ENCODE assay signal across 8 cellular contexts in the genomic region with DNA sequence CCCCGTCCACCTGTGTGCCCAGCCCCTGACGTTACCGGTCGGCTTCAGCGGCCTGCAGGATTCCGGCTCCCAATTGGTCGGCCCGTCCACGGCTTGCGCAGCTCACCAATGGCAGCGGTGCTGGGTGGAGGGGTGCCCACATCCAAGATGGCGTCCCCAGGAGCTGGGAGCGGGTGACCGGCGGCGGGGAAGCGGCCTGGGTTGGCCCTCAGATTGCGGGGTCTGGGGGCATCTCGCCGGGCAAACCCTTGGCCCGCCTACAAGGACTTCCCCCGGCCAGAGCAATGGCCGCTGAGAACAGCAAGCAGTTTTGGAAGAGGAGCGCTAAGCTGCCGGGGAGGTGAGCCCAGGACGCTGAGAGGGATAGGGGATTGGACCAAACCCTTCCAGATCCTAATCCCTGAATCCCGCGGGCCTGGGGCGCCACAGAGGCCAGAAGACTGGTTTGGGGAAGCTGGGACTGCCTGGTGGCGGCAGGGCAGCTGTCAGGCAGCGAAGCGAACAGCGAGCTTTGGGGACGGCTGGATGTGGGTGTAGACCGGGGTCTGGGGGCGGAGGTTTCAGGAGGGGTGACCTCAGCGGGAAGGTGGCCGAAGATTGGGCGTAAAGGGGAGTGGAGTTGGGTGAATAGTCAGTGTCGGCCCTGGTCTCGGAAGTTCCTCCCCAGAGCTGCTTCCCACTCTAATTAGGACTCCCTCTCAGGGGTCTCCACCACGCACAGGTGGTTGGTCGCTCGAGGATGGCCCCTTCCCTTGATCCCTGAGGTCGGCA. TPM values are rescaled to one million over a fixed set of nuclear protein-coding genes. Genes with fewer than 3 reads are reported as not detected.
A peak's percentile ranks its signal among the peaks of the same experiment; 100 is the strongest.
DNase-seq lines count a peak whose midpoint lies in the region; ATAC-seq and TF ChIP-seq lines count a peak whose summit lies in the region.

TSS of gene TBC1D22B (plus strand) at position 139 of the 771 bp plus-strand sequence. CDS start at position 285, 146 bp downstream.
TSS of gene TMEM217 (minus strand) at position 511 of the 771 bp plus-strand sequence. CDS start 39,114 bp downstream, outside the sequence.

- DNase-seq in DMS153 (lab: John Stamatoyannopoulos, UW) = peak; percentile 79
- DNase-seq in OCI-M2 (lab: John Stamatoyannopoulos, UW; ENCODE audit: unreplicated experiment) = peak; percentile 81
- DNase-seq in activated T-cell treated with anti-CD3 and anti-CD28 coated beads, Interleukin-2, amount 50 U/mL, for 1 hour = peak; percentile 94
- DNase-seq in epithelial cell of prostate (ENCODE audit: low read depth, low spot score) = peak; percentile 90
- DNase-seq in mucosa of gallbladder (ENCODE audit: low spot score) = peak; percentile 95
- peak; percentile 94 for DNase-seq in stimulated activated CD8-positive, alpha-beta memory T cell treated with anti-CD3 and anti-CD28 coated beads, Interleukin-4, amount 100 ng/mL, for 24 hours (ENCODE audit: low read depth)

- TF ChIP-seq EP300 in Ishikawa (IDR thresholded peaks at IDR 0.05; ENCODE audit: borderline replicate concordance) = no peak

- ATAC-seq in GM21619 (IDR thresholded peaks at IDR 0.05; ENCODE audit: unreplicated experiment) = peak; percentile 95

- no peak for TF ChIP-seq RAD21 in Ishikawa (IDR thresholded peaks at IDR 0.05; ENCODE audit: low read depth)

- peak within 1 kb of the TSS; percentile 73 for H3K27ac ChIP-seq in epithelial cell of prostate

TF ChIP-seq in Ishikawa, 13 proteins besides CTCF, POLR2A, EP300 and RAD21:
- TF ChIP-seq EGR1 (IDR thresholded peaks at IDR 0.05) (peak; percentile 20; the same call in 1 of the 2 replicates), TAF1 (IDR thresholded peaks at IDR 0.05; ENCODE audit: low read depth) (peak; percentile 94), TEAD4 (IDR thresholded peaks at IDR 0.05) (no peak), YY1 (IDR thresholded peaks at IDR 0.05; ENCODE audit: low read depth) (peak; percentile 99), CEBPB (IDR thresholded peaks at IDR 0.05) (no peak), CREB1 (IDR thresholded peaks at IDR 0.05; ENCODE audit: low read depth) (peak; percentile 92), ZBTB7A (IDR thresholded peaks at IDR 0.05; ENCODE audit: low read depth) (peak; percentile 35; the same call in 1 of the 2 replicates), FOXM1 (IDR thresholded peaks at IDR 0.05; ENCODE audit: borderline replicate concordance, low read depth) (no peak), TCF12 (IDR thresholded peaks at IDR 0.05; ENCODE audit: low read depth) (no peak; the same call in 1 of the 2 replicates), NFIC (IDR thresholded peaks at IDR 0.05) (no peak)
- TF ChIP-seq, protein P1, sequence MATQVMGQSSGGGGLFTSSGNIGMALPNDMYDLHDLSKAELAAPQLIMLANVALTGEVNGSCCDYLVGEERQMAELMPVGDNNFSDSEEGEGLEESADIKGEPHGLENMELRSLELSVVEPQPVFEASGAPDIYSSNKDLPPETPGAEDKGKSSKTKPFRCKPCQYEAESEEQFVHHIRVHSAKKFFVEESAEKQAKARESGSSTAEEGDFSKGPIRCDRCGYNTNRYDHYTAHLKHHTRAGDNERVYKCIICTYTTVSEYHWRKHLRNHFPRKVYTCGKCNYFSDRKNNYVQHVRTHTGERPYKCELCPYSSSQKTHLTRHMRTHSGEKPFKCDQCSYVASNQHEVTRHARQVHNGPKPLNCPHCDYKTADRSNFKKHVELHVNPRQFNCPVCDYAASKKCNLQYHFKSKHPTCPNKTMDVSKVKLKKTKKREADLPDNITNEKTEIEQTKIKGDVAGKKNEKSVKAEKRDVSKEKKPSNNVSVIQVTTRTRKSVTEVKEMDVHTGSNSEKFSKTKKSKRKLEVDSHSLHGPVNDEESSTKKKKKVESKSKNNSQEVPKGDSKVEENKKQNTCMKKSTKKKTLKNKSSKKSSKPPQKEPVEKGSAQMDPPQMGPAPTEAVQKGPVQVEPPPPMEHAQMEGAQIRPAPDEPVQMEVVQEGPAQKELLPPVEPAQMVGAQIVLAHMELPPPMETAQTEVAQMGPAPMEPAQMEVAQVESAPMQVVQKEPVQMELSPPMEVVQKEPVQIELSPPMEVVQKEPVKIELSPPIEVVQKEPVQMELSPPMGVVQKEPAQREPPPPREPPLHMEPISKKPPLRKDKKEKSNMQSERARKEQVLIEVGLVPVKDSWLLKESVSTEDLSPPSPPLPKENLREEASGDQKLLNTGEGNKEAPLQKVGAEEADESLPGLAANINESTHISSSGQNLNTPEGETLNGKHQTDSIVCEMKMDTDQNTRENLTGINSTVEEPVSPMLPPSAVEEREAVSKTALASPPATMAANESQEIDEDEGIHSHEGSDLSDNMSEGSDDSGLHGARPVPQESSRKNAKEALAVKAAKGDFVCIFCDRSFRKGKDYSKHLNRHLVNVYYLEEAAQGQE (IDR thresholded peaks at IDR 0.05; ENCODE audit: low read depth) = no peak
- TF ChIP-seq, protein P2, sequence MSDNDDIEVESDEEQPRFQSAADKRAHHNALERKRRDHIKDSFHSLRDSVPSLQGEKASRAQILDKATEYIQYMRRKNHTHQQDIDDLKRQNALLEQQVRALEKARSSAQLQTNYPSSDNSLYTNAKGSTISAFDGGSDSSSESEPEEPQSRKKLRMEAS (IDR thresholded peaks at IDR 0.05) = no peak; the same call in 1 of the 2 replicates
- TF ChIP-seq, protein P3, sequence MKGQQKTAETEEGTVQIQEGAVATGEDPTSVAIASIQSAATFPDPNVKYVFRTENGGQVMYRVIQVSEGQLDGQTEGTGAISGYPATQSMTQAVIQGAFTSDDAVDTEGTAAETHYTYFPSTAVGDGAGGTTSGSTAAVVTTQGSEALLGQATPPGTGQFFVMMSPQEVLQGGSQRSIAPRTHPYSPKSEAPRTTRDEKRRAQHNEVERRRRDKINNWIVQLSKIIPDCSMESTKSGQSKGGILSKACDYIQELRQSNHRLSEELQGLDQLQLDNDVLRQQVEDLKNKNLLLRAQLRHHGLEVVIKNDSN (IDR thresholded peaks at IDR 0.05) = no peak

RNA-seq across cellular contexts. Expression of gene TBC1D22B, which starts in this region (rescaled TPM):
- 15.3 TPM for total RNA-seq in mucosa of gallbladder

RNA-seq across cellular contexts. Expression of gene TMEM217, which starts in this region (rescaled TPM):
- total RNA-seq in mucosa of gallbladder = 0.55 TPM

Comparison
In these comparisons a context has a peak if more than half of its experiments do, and no peak if none do; other contexts are left out.
1. Peak in every context shown above with its lines: DNase-seq, ATAC-seq and H3K27ac ChIP-seq.